In the genomic region with DNA sequence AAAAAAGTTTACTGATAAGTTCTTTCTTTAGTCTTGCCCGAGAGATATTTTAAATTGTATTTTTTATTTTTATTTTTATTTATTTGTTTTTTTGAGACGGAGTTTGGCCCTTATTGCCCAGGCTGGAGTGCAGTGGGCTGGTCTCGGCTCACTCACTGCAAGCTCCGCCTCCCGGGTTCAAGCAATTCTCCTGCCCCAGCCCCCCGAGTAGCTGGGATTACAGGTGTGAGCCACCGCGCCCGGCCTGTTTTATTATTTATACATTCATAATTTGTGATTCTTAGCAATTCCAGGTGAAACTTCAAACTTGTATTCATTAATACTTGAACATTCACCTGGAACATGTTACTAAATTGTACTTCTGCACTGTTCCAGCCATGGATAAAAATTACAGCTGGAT, we compare ENCODE assay signal across 1 cellular context.
TF ChIP-seq lines count a peak whose summit lies in the region.

No MANE protein-coding gene starts in this region.

TF ChIP-seq in IMR-90, 13 proteins besides CTCF, POLR2A, EP300 and RAD21 (continued from another document):
- TF ChIP-seq BHLHE40 (IDR thresholded peaks at IDR 0.05; ENCODE audit: low read depth, low read length): no peak
TF ChIP-seq in IMR-90: peak in this region for 0.
